Comparison of ENCODE assay signal across 8 cellular contexts in the genomic region with DNA sequence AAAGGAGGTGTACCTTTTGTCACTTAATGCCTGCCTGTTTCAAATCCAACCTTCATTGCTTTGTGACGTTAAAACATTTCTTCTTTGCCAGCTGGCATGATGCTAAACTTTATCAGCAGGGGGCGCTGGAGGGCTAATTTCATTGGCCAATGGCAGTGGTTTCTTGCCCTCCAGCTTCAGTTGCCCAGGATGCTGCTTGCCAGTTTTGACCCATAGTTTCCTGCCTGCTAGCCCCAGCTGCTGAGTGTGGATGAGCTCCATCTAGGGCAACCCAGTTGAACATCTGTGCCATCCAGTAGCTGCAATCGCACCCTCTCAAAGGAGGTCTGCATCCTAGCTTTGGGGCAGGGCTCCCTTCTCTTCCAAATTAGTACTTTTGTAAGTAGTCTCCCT. TPM values are rescaled to one million over a fixed set of nuclear protein-coding genes. Genes with fewer than 3 reads are reported as not detected.
DNase-seq lines count a peak whose midpoint lies in the region; ATAC-seq lines count a peak whose summit lies in the region.

No MANE protein-coding gene starts in this region.

- H3K27me3 Mint-ChIP-seq in activated CD4-positive, alpha-beta memory T cell treated with anti-CD3 and anti-CD28 coated beads for 36 hours: peaks cover 5% of the 10 kb centered on the region

- CTCF ChIA-PET in activated CD4-positive, alpha-beta memory T cell treated with anti-CD3 and anti-CD28 coated beads for 36 hours (lab: Charles Lee): interaction anchor here (0.7 to 3.1 kb wide), 29 partner anchors 8 to 388 kb away, joined by 3 to 24 read pairs (median 4); a partner anchor contains a TSS

- no peaks in the 10 kb centered on the region for H3K4me1 Mint-ChIP-seq in activated CD4-positive, alpha-beta memory T cell treated with anti-CD3 and anti-CD28 coated beads for 36 hours (ENCODE audit: low read depth)

- no peaks in the 10 kb centered on the region for H3K36me3 ChIP-seq in effector memory CD4-positive, alpha-beta T cell (ENCODE audit: control insufficient read depth, insufficient read depth, low read length)

- H3K27ac Mint-ChIP-seq in activated CD4-positive, alpha-beta memory T cell treated with anti-CD3 and anti-CD28 coated beads for 36 hours: no peak overlapping the region

- no peak overlapping the region for H3K4me3 Mint-ChIP-seq in activated CD4-positive, alpha-beta memory T cell treated with anti-CD3 and anti-CD28 coated beads for 36 hours

- H3K27ac ChIP-seq in effector memory CD4-positive, alpha-beta T cell (ENCODE audit: insufficient read depth, low read length, poor library complexity, severe bottlenecking): no peak overlapping the region

- H3K4me3 ChIP-seq in effector memory CD4-positive, alpha-beta T cell (ENCODE audit: insufficient read depth, low read depth, low read length, poor library complexity, severe bottlenecking): no peak overlapping the region

- H3K36me3 Mint-ChIP-seq in activated CD4-positive, alpha-beta memory T cell treated with anti-CD3 and anti-CD28 coated beads for 36 hours: no peaks in the 10 kb centered on the region

- intact Hi-C loops in activated CD4-positive, alpha-beta memory T cell treated with anti-CD3 and anti-CD28 coated beads for 36 hours (cut with micrococcal nuclease): loop anchor here (1.0 kb wide), 2 partner anchors 50 to 51 kb away; no protein-coding TSS in a partner anchor

- H3K9me3 ChIP-seq in effector memory CD4-positive, alpha-beta T cell (ENCODE audit: control insufficient read depth, low read length): no peaks in the 10 kb centered on the region

- H3K9me3 Mint-ChIP-seq in activated CD4-positive, alpha-beta memory T cell treated with anti-CD3 and anti-CD28 coated beads for 36 hours: no peaks in the 10 kb centered on the region

- peak; percentile 65 for ATAC-seq in HG02981 (IDR thresholded peaks at IDR 0.05; ENCODE audit: unreplicated experiment)
- no peak for ATAC-seq in HG03457 (IDR thresholded peaks at IDR 0.05; ENCODE audit: unreplicated experiment)

- H3K4me1 ChIP-seq in effector memory CD4-positive, alpha-beta T cell (ENCODE audit: control insufficient read depth, insufficient read depth, low read length, poor library complexity, severe bottlenecking): no peaks in the 10 kb centered on the region

- POLR2A ChIA-PET in activated CD4-positive, alpha-beta memory T cell treated with anti-CD3 and anti-CD28 coated beads for 36 hours (lab: Charles Lee): no interaction called here

- DNase-seq in DMS153 treated with DMSO at 0.1 percent for 48 hours (lab: John Stamatoyannopoulos, UW; ENCODE audit: unreplicated experiment) (peak; percentile 6), NCI-H748 (lab: John Stamatoyannopoulos, UW; ENCODE audit: unreplicated experiment) (peak; percentile 74), midbrain (lab: John Stamatoyannopoulos, UW) (peak; percentile 73)
- DNase-seq in activated CD4-positive, alpha-beta memory T cell treated with anti-CD3 and anti-CD28 coated beads for 36 hours: peak; percentile 88
- peak; percentile 35 to 58 (median 42) for DNase-seq in effector memory CD4-positive, alpha-beta T cell
- DNase-seq in stimulated activated CD8-positive, alpha-beta memory T cell treated with anti-CD3 and anti-CD28 coated beads, Interleukin-4, amount 100 ng/mL, for 4 hours (ENCODE audit: low read depth in 2 of 2, low spot score in 1 of 2): peak; percentile 34 to 59

- no peaks in the 10 kb centered on the region for H3K27me3 ChIP-seq in effector memory CD4-positive, alpha-beta T cell (replicated peaks; ENCODE audit: control insufficient read depth, insufficient read depth, low read length, poor library complexity, severe bottlenecking)

RNA-seq across cellular contexts. Expression of a gene that starts 22.1 kb away (rescaled TPM):
- total RNA-seq in activated CD4-positive, alpha-beta memory T cell treated with anti-CD3 and anti-CD28 coated beads for 36 hours: under 1 TPM; 0.44 to 0.74 TPM

RNA-seq across cellular contexts. Expression of a gene that starts 27.0 kb away (rescaled TPM):
- 10 to 100 TPM; 63.7 to 68.4 TPM for total RNA-seq in activated CD4-positive, alpha-beta memory T cell treated with anti-CD3 and anti-CD28 coated beads for 36 hours

RNA-seq across cellular contexts. Expression of a gene that starts 44.4 kb away (rescaled TPM):
- total RNA-seq in activated CD4-positive, alpha-beta memory T cell treated with anti-CD3 and anti-CD28 coated beads for 36 hours: not detected

RNA-seq across cellular contexts. Expression of a gene that starts 58.3 kb away (rescaled TPM):
- total RNA-seq in activated CD4-positive, alpha-beta memory T cell treated with anti-CD3 and anti-CD28 coated beads for 36 hours: under 1 TPM in 1 of 2 experiments, not detected in 1; 0.76 TPM

Comparison
In these comparisons a context has a peak if more than half of its experiments do, and no peak if none do; other contexts are left out.
1. DNase-seq: peak in every context shown above with its lines; median percentile 88 in activated CD4-positive, alpha-beta memory T cell treated with anti-CD3 and anti-CD28 coated beads for 36 hours; 74 in NCI-H748; 73 in midbrain; 46 in stimulated activated CD8-positive, alpha-beta memory T cell treated with anti-CD3 and anti-CD28 coated beads, Interleukin-4, amount 100 ng/mL, for 4 hours; 42 in effector memory CD4-positive, alpha-beta T cell; 6 in DMS153 treated with DMSO at 0.1 percent for 48 hours.